In the genomic region with DNA sequence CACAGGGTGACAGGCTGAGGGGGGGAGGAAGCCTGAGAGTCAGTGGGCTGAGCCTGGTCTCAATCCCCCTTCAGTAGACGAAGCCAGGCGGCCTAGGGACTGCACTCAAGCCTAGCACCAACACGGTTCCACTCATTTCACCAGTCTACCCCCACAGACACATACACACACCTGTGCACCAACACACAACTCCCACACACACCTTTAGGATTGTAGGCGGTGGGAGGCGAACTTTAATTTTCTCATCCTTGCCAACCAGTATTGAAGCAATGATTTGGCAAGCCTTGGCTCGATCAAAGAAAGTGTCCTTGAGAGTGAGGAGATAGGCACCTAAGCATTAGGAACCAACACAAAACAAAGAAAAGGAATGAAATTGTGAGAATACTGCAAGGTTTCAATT, we compare ENCODE assay signal across 10 cellular contexts. TPM values are rescaled to one million over a fixed set of nuclear protein-coding genes. Genes with fewer than 3 reads are reported as not detected.
DNase-seq lines count a peak whose midpoint lies in the region; ATAC-seq and TF ChIP-seq lines count a peak whose summit lies in the region.
"Had no signal": no experiment of that assay in that cellular context is flagged by ENCODE, and none has a peak within 500 bp of the region (broad histone marks: within the 10 kb centered on the region; RNA-seq: fewer than 3 reads in every experiment).

No MANE protein-coding gene starts in this region.

- H3K27ac ChIP-seq in HEK293 (ENCODE audit: extremely low read depth, low read depth, low read length) = no peak overlapping the region
- H3K27ac ChIP-seq in Panc1 (ENCODE audit: low read length) = no peak overlapping the region
- H3K27ac ChIP-seq: BLaER1 had no signal

- H3K4me3 ChIP-seq in HEK293 (ENCODE audit: low read depth, low read length) = no peak overlapping the region
- no peak overlapping the region for H3K4me3 ChIP-seq in Panc1 (ENCODE audit: low read depth in 2 of 2, low read length in 2 of 2)
- H3K4me3 ChIP-seq in endocrine pancreas (ENCODE audit: control insufficient read depth, insufficient read depth, low read length) = peak overlapping the region; percentile 24
- H3K4me3 ChIP-seq: BLaER1 had no signal

- BruUV-seq in Panc1 (replicated peaks; lab: Mats Ljungman, UMichigan) = TSS peak; percentile 32

- intact Hi-C loops in Panc1 (cut with micrococcal nuclease; ENCODE audit: unreplicated experiment) = loop anchor here (5.0 kb wide), 1 partner anchor 162 kb away; no protein-coding TSS in a partner anchor

- H3K36me3 ChIP-seq in HEK293 (ENCODE audit: control insufficient read depth in 2 of 2, insufficient read depth in 1 of 2, low read length in 2 of 2) = peaks cover 54 to 94% of the 10 kb centered on the region in 2 experiments
- peaks cover 56% of the 10 kb centered on the region for H3K36me3 ChIP-seq in Panc1 (ENCODE audit: control insufficient read depth, insufficient read depth, low read length)
- H3K36me3 ChIP-seq in endocrine pancreas (ENCODE audit: control insufficient read depth, insufficient read depth, low read length) = no peaks in the 10 kb centered on the region

- TF ChIP-seq CTCF in HEK293 (tag by site-specific recombination; IDR thresholded peaks at IDR 0.05) (no peak), Panc1 (IDR thresholded peaks at IDR 0.05) (no peak)

- H3K4me1 ChIP-seq in HEK293 (ENCODE audit: control insufficient read depth, insufficient read depth, low read length) = no peaks in the 10 kb centered on the region
- H3K4me1 ChIP-seq in Panc1 (ENCODE audit: control insufficient read depth, insufficient read depth, low read length) = no peaks in the 10 kb centered on the region
- H3K4me1 ChIP-seq in endocrine pancreas (ENCODE audit: control insufficient read depth, insufficient read depth, low read length) = peaks cover 10% of the 10 kb centered on the region
- H3K4me1 ChIP-seq: BLaER1 had no signal

- H3K9ac ChIP-seq in endocrine pancreas (ENCODE audit: control insufficient read depth, insufficient read depth, low read length) = no peak overlapping the region
- H3K9ac ChIP-seq: BLaER1 had no signal

- in situ Hi-C loops in Panc1 (cut with HindIII; ENCODE audit: low pct_unique_long_range_greater_than_20kb, low sequenced_read_pairs) = no loop called here

- DNase-seq in Panc1 (ENCODE audit: low read depth, low spot score) = no peak
- no peak for DNase-seq in NCI-H1930 (lab: John Stamatoyannopoulos, UW)
- DNase-seq in COLO668 (lab: John Stamatoyannopoulos, UW; ENCODE audit: unreplicated experiment) = no peak
- DNase-seq: CD8-positive, alpha-beta memory T cell; DMS53; GF-D8 had no signal

- H3K27me3 ChIP-seq in Panc1 (ENCODE audit: control insufficient read depth, insufficient read depth, low read length) (no peaks in the 10 kb centered on the region), endocrine pancreas (ENCODE audit: control insufficient read depth, insufficient read depth, low read length) (no peaks in the 10 kb centered on the region)
- H3K27me3 ChIP-seq: BLaER1 had no signal

- CTCF ChIA-PET in HEK293 (lab: Yijun Ruan, JAX) = no interaction called here
- CTCF ChIA-PET in Panc1 (lab: Charles Lee) = no interaction called here

- no peaks in the 10 kb centered on the region for H3K9me3 ChIP-seq in HEK293 (ENCODE audit: control insufficient read depth, insufficient read depth, low read depth, low read length)
- no peaks in the 10 kb centered on the region for H3K9me3 ChIP-seq in Panc1 (ENCODE audit: control insufficient read depth, insufficient read depth, low read depth, low read length)
- H3K9me3 ChIP-seq in endocrine pancreas (ENCODE audit: control insufficient read depth, low read length) = no peaks in the 10 kb centered on the region
- H3K9me3 ChIP-seq: BLaER1 had no signal

- POLR2A ChIA-PET in HEK293 (lab: Yijun Ruan, JAX) = interaction anchor here (0.7 kb wide), 1 partner anchor 96 kb away, joined by 6 read pairs; no protein-coding TSS in a partner anchor
- POLR2A ChIA-PET in Panc1 (lab: Charles Lee) = interaction anchor here (0.6 kb wide), 2 partner anchors 100 to 470 kb away, joined by 3 to 7 read pairs; no protein-coding TSS in a partner anchor

- ATAC-seq in Panc1 = no peak
- no peak for ATAC-seq in HG03135 (IDR thresholded peaks at IDR 0.05; ENCODE audit: unreplicated experiment)

TF ChIP-seq in HEK293, 187 proteins besides CTCF, POLR2A, EP300 and RAD21:
- TF ChIP-seq ZFHX2 (tag by site-specific recombination; conservative IDR thresholded peaks at IDR 0.05) = 0 out of 2 replicates have a peak, but pooled peaks have one; percentile 13
- TF ChIP-seq, protein P1, sequence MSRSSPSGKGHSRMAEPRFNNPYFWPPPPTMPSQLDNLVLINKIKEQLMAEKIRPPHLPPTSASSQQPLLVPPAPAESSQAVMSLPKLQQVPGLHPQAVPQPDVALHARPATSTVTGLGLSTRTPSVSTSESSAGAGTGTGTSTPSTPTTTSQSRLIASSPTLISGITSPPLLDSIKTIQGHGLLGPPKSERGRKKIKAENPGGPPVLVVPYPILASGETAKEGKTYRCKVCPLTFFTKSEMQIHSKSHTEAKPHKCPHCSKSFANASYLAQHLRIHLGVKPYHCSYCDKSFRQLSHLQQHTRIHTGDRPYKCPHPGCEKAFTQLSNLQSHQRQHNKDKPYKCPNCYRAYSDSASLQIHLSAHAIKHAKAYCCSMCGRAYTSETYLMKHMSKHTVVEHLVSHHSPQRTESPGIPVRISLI (tag by site-specific recombination; IDR thresholded peaks at IDR 0.05) = no peak

RNA-seq across cellular contexts. Expression of a gene that starts 19.7 kb away (rescaled TPM):
- 26.3 TPM for total RNA-seq in Panc1 (2021; ENCODE audit: unreplicated experiment)
- polyA plus RNA-seq in Panc1 (2012; ENCODE audit: insufficient read length) = 19.2 TPM

RNA-seq across cellular contexts. Expression of a gene that starts 24.0 kb away (rescaled TPM):
- 1,400 TPM for total RNA-seq in Panc1 (2021; ENCODE audit: unreplicated experiment)
- polyA plus RNA-seq in Panc1 (2012; ENCODE audit: insufficient read length) = 1,577 TPM
